Comparison of ENCODE assay signal across 13 cellular contexts in the genomic region with DNA sequence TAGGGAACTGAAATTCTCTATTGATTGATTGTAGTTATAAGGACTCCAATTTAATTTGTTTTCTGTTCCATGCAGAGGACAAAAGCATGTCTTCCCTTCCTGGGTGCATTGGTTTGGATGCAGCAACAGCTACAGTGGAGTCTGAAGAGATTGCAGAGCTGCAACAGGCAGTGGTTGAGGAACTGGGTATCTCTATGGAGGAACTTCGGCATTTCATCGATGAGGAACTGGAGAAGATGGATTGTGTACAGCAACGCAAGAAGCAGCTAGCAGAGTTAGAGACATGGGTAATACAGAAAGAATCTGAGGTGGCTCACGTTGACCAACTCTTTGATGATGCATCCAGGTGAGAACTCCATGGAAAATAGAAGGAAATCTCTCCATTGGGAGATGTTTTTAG. TPM values are rescaled to one million over a fixed set of nuclear protein-coding genes. Genes with fewer than 3 reads are reported as not detected.
DNase-seq lines count a peak whose midpoint lies in the region; ATAC-seq and TF ChIP-seq lines count a peak whose summit lies in the region.
"Had no signal": no experiment of that assay in that cellular context is flagged by ENCODE, and none has a peak within 500 bp of the region (broad histone marks: within the 10 kb centered on the region; RNA-seq: fewer than 3 reads in every experiment).

No MANE protein-coding gene starts in this region.

- in situ Hi-C loops in KBM-7 (cut with MboI; ENCODE audit: low pct_unique_long_range_greater_than_20kb, low sequenced_read_pairs), result no loop called here

- peak overlapping the region; percentile 92 for H3K4me3 Mint-ChIP-seq in Caco-2 (ENCODE audit: unreplicated experiment)
- H3K4me3 Mint-ChIP-seq in T-cell, result peak overlapping the region; percentile 63 to 94 (median 92)

- H3K79me2 ChIP-seq in mesendoderm (ENCODE audit: control insufficient read depth, insufficient read depth, low read length), result peaks cover 5% of the 10 kb centered on the region

- H3K79me1 ChIP-seq in mesendoderm (ENCODE audit: low read length), result peaks cover 4% of the 10 kb centered on the region

- H3K18ac ChIP-seq in mesendoderm (ENCODE audit: low read length), result no peak overlapping the region

- H3K4me2 ChIP-seq in BLaER1, result peak overlapping the region; percentile 89
- H3K4me2 ChIP-seq in mesendoderm (ENCODE audit: low read length), result no peak overlapping the region

- H3K9ac ChIP-seq in BLaER1, result no peak overlapping the region
- no peak overlapping the region for H3K9ac ChIP-seq in mesendoderm (ENCODE audit: low read length)

- H4K5ac ChIP-seq in mesendoderm (ENCODE audit: low read length), result peak overlapping the region; percentile 71

- H2AK5ac ChIP-seq in mesendoderm (ENCODE audit: low read length), result no peak overlapping the region

- no peak overlapping the region for H3K23ac ChIP-seq in mesendoderm (ENCODE audit: low read length)

- no peaks in the 10 kb centered on the region for H3K27me3 Mint-ChIP-seq in Caco-2 (ENCODE audit: insufficient read depth, unreplicated experiment)
- no peaks in the 10 kb centered on the region for H3K27me3 Mint-ChIP-seq in T-cell

- H4K8ac ChIP-seq in mesendoderm (ENCODE audit: low read depth, low read length), result no peak overlapping the region

- POLR2A ChIA-PET in Caco-2 (lab: Charles Lee), result no interaction called here
- POLR2A ChIA-PET in T-cell (lab: Charles Lee), result no interaction called here

- H3K56ac ChIP-seq in mesendoderm (ENCODE audit: low read length), result peak overlapping the region; percentile 15

- no TSS peak for BruUV-seq in Caco-2 (replicated peaks; lab: Mats Ljungman, UMichigan)

- no peak overlapping the region for H3K4ac ChIP-seq in mesendoderm (ENCODE audit: low read depth, low read length)

- DNase-seq in Caco-2 (no peak), T-cell (no peak), mesendoderm (no peak), LoVo (ENCODE audit: low spot score) (no peak), KBM-7 (no peak), SW 1271 (lab: John Stamatoyannopoulos, UW) (no peak)
- DNase-seq: caudate nucleus, erythroblast, NCI-H187 had no signal

- ATAC-seq in T-cell (replicated peaks in 1 of 4) (no peak), HG02678 (IDR thresholded peaks at IDR 0.05; ENCODE audit: unreplicated experiment) (no peak)

- CTCF ChIA-PET in Caco-2 (lab: Charles Lee), result no interaction called here
- CTCF ChIA-PET in T-cell (lab: Charles Lee), result interaction anchor here in 1 of 2 donors (0.5 kb wide), 1 partner anchor 741 kb away, joined by 4 read pairs; no protein-coding TSS in a partner anchor

- no peaks in the 10 kb centered on the region for H4K20me1 ChIP-seq in BLaER1

- H3K4me1 Mint-ChIP-seq in Caco-2 (ENCODE audit: low read depth, unreplicated experiment) (peaks cover under 1% of the 10 kb centered on the region), T-cell (peaks cover 16 to 27% (median 23%) of the 10 kb centered on the region in 3 donors)

- no peak overlapping the region for H2BK120ac ChIP-seq in mesendoderm (ENCODE audit: low read depth, low read length)

- WGBS in mesendoderm (ENCODE audit: extremely low coverage, insufficient coverage, low lambda C conversion rate), result no CpG with 5 or more reads among the region's 4 CpGs

- no peak overlapping the region for H3K27ac Mint-ChIP-seq in Caco-2 (ENCODE audit: unreplicated experiment)
- peak overlapping the region; percentile 14 to 35 for H3K27ac Mint-ChIP-seq in T-cell

- H2BK15ac ChIP-seq in mesendoderm (replicated peaks; ENCODE audit: low read depth), result no peak overlapping the region

- peaks cover 56% of the 10 kb centered on the region for H3K36me3 Mint-ChIP-seq in Caco-2 (ENCODE audit: insufficient read depth, unreplicated experiment)
- peaks cover 44% of the 10 kb centered on the region for H3K36me3 Mint-ChIP-seq in T-cell

- H3K36me3 ChIP-seq in BLaER1 (peaks cover 55% of the 10 kb centered on the region), Caco-2 (ENCODE audit: control insufficient read depth, insufficient read depth, low read length) (peaks cover 2% of the 10 kb centered on the region), mesendoderm (ENCODE audit: control insufficient read depth, insufficient read depth, low read length) (peaks cover 4% of the 10 kb centered on the region)

- no peak overlapping the region for H2BK5ac ChIP-seq in mesendoderm (ENCODE audit: low read length)

- H3K9me3 Mint-ChIP-seq in Caco-2 (ENCODE audit: unreplicated experiment), result peaks cover 6% of the 10 kb centered on the region
- H3K9me3 Mint-ChIP-seq in T-cell, result peaks cover 0 to 2% (median 0%) of the 10 kb centered on the region in 3 donors

- H3K4me1 ChIP-seq in BLaER1 (peaks cover 19% of the 10 kb centered on the region), Caco-2 (no peaks in the 10 kb centered on the region; the same call in none of the 2 replicates), mesendoderm (ENCODE audit: control insufficient read depth, low read depth, low read length) (no peaks in the 10 kb centered on the region)

- H3K9me3 ChIP-seq in BLaER1 (peaks cover 30% of the 10 kb centered on the region), Caco-2 (peaks cover 4% of the 10 kb centered on the region; the same call in 1 of the 2 replicates)

- TF ChIP-seq CTCF in Caco-2 (IDR thresholded peaks at IDR 0.05; ENCODE audit: insufficient read depth in 1 of 2, low read depth in 1 of 2, low read length in 1 of 2, severe bottlenecking in 1 of 2, unreplicated experiment in 1 of 2), result no peak

- no peak overlapping the region for H3K27ac ChIP-seq in BLaER1
- H3K27ac ChIP-seq in mesendoderm (ENCODE audit: low read depth, low read length), result no peak overlapping the region
- H3K27ac ChIP-seq: GM23248 had no signal

- peak overlapping the region; percentile 81; the same call in 1 of the 2 replicates for H3K4me3 ChIP-seq in BLaER1
- H3K4me3 ChIP-seq in Caco-2 (ENCODE audit: low read depth, low read length), result no peak overlapping the region
- no peak overlapping the region for H3K4me3 ChIP-seq in mesendoderm (ENCODE audit: low read length)

- intact Hi-C loops in Caco-2 (cut with micrococcal nuclease; ENCODE audit: unreplicated experiment), result loop anchor here (5.0 to 10.0 kb wide), 2 partner anchors 80 to 303 kb away; a partner anchor contains a TSS

- H3K27me3 ChIP-seq in BLaER1, result no peaks in the 10 kb centered on the region
- H3K27me3 ChIP-seq in Caco-2 (replicated peaks; ENCODE audit: control insufficient read depth, insufficient read depth, low read length), result no peaks in the 10 kb centered on the region
- no peaks in the 10 kb centered on the region for H3K27me3 ChIP-seq in mesendoderm (ENCODE audit: insufficient read depth, low read length, poor library complexity)

RNA-seq across cellular contexts. Expression of a gene that starts 1.5 kb away (rescaled TPM):
- total RNA-seq in Caco-2 (2022), result 45.0 and 46.7 TPM in 2 replicates
- 10 to 100 TPM; 44.5 to 72.6 (median 62.5) TPM for total RNA-seq in T-cell
- 23.4 TPM for polyA plus RNA-seq in mesendoderm (2013, experiment 1 of 2)
- polyA plus RNA-seq in mesendoderm (2013, experiment 2 of 2), result 22.4 TPM

RNA-seq across cellular contexts. Expression of a gene that starts 40.7 kb away (rescaled TPM):
- total RNA-seq in Caco-2 (2022) (not detected in 2 replicates), T-cell (not detected)
- not detected for polyA plus RNA-seq in mesendoderm (2013, experiment 1 of 2)
- polyA plus RNA-seq in mesendoderm (2013, experiment 2 of 2), result not detected
- total RNA-seq: GM23248, lung microvascular endothelial cell had no signal
- polyA plus RNA-seq: GM23248 had no signal

RNA-seq across cellular contexts. Expression of a gene that starts 47.0 kb away (rescaled TPM):
- total RNA-seq in Caco-2 (2022) (360 and 379 TPM in 2 replicates), T-cell (100 to 1,000 TPM in 4 of 5 donors, 10 to 100 TPM in 1; 74.3 to 153 (median 135) TPM)
- polyA plus RNA-seq in mesendoderm (2013, experiment 1 of 2), result 226 TPM
- 224 TPM for polyA plus RNA-seq in mesendoderm (2013, experiment 2 of 2)

RNA-seq across cellular contexts. Expression of a gene that starts 51.2 kb away (rescaled TPM):
- 33.8 and 36.1 TPM in 2 replicates for total RNA-seq in Caco-2 (2022)
- 10 to 100 TPM; 37.3 to 38.7 (median 37.9) TPM for total RNA-seq in T-cell
- 15.1 TPM for polyA plus RNA-seq in mesendoderm (2013, experiment 1 of 2)
- polyA plus RNA-seq in mesendoderm (2013, experiment 2 of 2), result 15.2 TPM

RNA-seq across cellular contexts. Expression of a gene that starts 54.5 kb away (rescaled TPM):
- total RNA-seq in Caco-2 (2022), result 30.0 and 42.5 TPM in 2 replicates
- total RNA-seq in T-cell, result under 1 TPM in 2 of 5 donors, not detected in 3; 0.15 to 0.16 TPM
- polyA plus RNA-seq in mesendoderm (2013, experiment 1 of 2), result 1.8 TPM
- 1.9 TPM for polyA plus RNA-seq in mesendoderm (2013, experiment 2 of 2)
- total RNA-seq: GM23248, lung microvascular endothelial cell had no signal
